Comparison of ENCODE assay signal across 8 cellular contexts in genomic region chr10:5891009-5891408, GRCh38. TPM values are rescaled to one million over a fixed set of nuclear protein-coding genes. Genes with fewer than 3 reads are reported as not detected.
A peak's percentile ranks its signal among the peaks of the same experiment; 100 is the strongest.
DNase-seq lines count a peak whose midpoint lies in the region; ATAC-seq, FAIRE-seq and TF ChIP-seq lines count a peak whose summit lies in the region.

No MANE protein-coding gene starts in this region.

- no peaks in the 10 kb centered on the region for H3K36me3 ChIP-seq in hepatocyte (replicated peaks; ENCODE audit: insufficient read depth, low read depth)
- H3K36me3 ChIP-seq in small intestine (ENCODE audit: control insufficient read depth in 2 of 2, insufficient read depth in 2 of 2, low read length in 2 of 2): peaks cover 2 to 3% of the 10 kb centered on the region in 2 donors

- ATAC-seq in activated CD8-positive, alpha-beta T cell treated with anti-CD3 and anti-CD28 coated beads for 36 hours: no peak
- no peak for ATAC-seq in HG02610 (IDR thresholded peaks at IDR 0.05; ENCODE audit: unreplicated experiment)

- H3K79me2 ChIP-seq in hepatocyte: peaks cover 78% of the 10 kb centered on the region

- peak overlapping the region; percentile 71 for H3K4me3 ChIP-seq in HFF-Myc (replicated peaks; ENCODE audit: low read depth, low read length)
- H3K4me3 ChIP-seq in hepatocyte: peak overlapping the region; percentile 48
- H3K4me3 ChIP-seq in small intestine (ENCODE audit: low read depth in 1 of 2, low read length in 2 of 2): peak overlapping the region in 1 of 2 donors; percentile 98

- no peaks in the 10 kb centered on the region for H3K27me3 Mint-ChIP-seq in activated CD8-positive, alpha-beta T cell treated with anti-CD3 and anti-CD28 coated beads for 36 hours

- CTCF ChIA-PET in activated CD8-positive, alpha-beta T cell treated with anti-CD3 and anti-CD28 coated beads for 36 hours (lab: Charles Lee): interaction anchor here (1.2 kb wide), 1 partner anchor 84 kb away, joined by 3 read pairs; no protein-coding TSS in a partner anchor

- H3K4me3 Mint-ChIP-seq in activated CD8-positive, alpha-beta T cell treated with anti-CD3 and anti-CD28 coated beads for 36 hours: peak overlapping the region; percentile 92

- peak overlapping the region; percentile 76 for H3K27ac Mint-ChIP-seq in activated CD8-positive, alpha-beta T cell treated with anti-CD3 and anti-CD28 coated beads for 36 hours

- POLR2A ChIA-PET in activated CD8-positive, alpha-beta T cell treated with anti-CD3 and anti-CD28 coated beads for 36 hours (lab: Charles Lee): interaction anchor here (0.5 to 3.9 kb wide), 3 partner anchors 35 to 77 kb away, joined by 3 to 18 read pairs (median 3); partner anchors contain the start of gene GDI2

- FAIRE-seq in small intestine (lab: Jason Lieb, UNC): no peak

- H2AFZ ChIP-seq in hepatocyte: peak overlapping the region; percentile 42

- WGBS in hepatocyte (ENCODE audit: low lambda C conversion rate, missing lambda C conversion rate): 66% methylated on average over 7 of the region's 7 CpGs
- whole genome bisulfite sequencing in small intestine, 3 donors: 20 to 56% (median 36%) methylated on average over 7 of the region's 7 CpGs

- H3K9me3 Mint-ChIP-seq in activated CD8-positive, alpha-beta T cell treated with anti-CD3 and anti-CD28 coated beads for 36 hours: no peaks in the 10 kb centered on the region

- intact Hi-C loops in activated CD8-positive, alpha-beta T cell treated with anti-CD3 and anti-CD28 coated beads for 36 hours (cut with micrococcal nuclease): no loop called here

- H3K27ac ChIP-seq in hepatocyte (peak overlapping the region; percentile 77), small intestine (ENCODE audit: low read depth in 1 of 2, low read length in 1 of 2) (peak overlapping the region; percentile 35 to 84)

- no peaks in the 10 kb centered on the region for H3K9me3 ChIP-seq in hepatocyte (ENCODE audit: low read depth)
- no peaks in the 10 kb centered on the region for H3K9me3 ChIP-seq in small intestine (ENCODE audit: control insufficient read depth, low read depth)

- TF ChIP-seq CTCF in HFF-Myc (IDR thresholded peaks at IDR 0.05; ENCODE audit: low read depth, low read length, missing control alignments) (no peak), hepatocyte (IDR thresholded peaks at IDR 0.05; ENCODE audit: poor library complexity) (no peak)
- no peak for TF ChIP-seq CTCF in activated CD8-positive, alpha-beta T cell treated with anti-CD3 and anti-CD28 coated beads for 36 hours (IDR thresholded peaks at IDR 0.05)

- H3K4me2 ChIP-seq in hepatocyte: peak overlapping the region; percentile 94

- no peaks in the 10 kb centered on the region for H3K9me2 ChIP-seq in hepatocyte (replicated peaks; ENCODE audit: insufficient read depth)

- peaks cover 28% of the 10 kb centered on the region for H4K20me1 ChIP-seq in hepatocyte (ENCODE audit: insufficient read depth, poor library complexity, severe bottlenecking)

- H3K27me3 ChIP-seq in hepatocyte (no peaks in the 10 kb centered on the region), small intestine (ENCODE audit: control insufficient read depth in 2 of 2, insufficient read depth in 2 of 2, low read length in 2 of 2) (no peaks in the 10 kb centered on the region)

- no peak for DNase-seq in HFF-Myc (ENCODE audit: extremely low read depth, low read depth)
- no peak for DNase-seq in activated CD8-positive, alpha-beta T cell treated with anti-CD3 and anti-CD28 coated beads for 36 hours
- no peak for DNase-seq in hepatocyte (ENCODE audit: low spot score)
- DNase-seq in small intestine: no peak
- no peak for DNase-seq in stimulated activated CD4-positive, alpha-beta T cell treated with anti-CD3 and anti-CD28 coated beads, Interleukin-4, amount 100 ng/mL, for 24 hours
- DNase-seq in nucleus accumbens (lab: John Stamatoyannopoulos, UW): no peak
- no peak for DNase-seq in SHP77 (lab: John Stamatoyannopoulos, UW)

- H3K4me1 ChIP-seq in hepatocyte (ENCODE audit: insufficient read depth) (peaks cover 19% of the 10 kb centered on the region), small intestine (ENCODE audit: control insufficient read depth in 2 of 2, insufficient read depth in 1 of 2, low read depth in 1 of 2, low read length in 1 of 2) (peaks cover 4 to 10% of the 10 kb centered on the region in 2 donors)

- H3K36me3 Mint-ChIP-seq in activated CD8-positive, alpha-beta T cell treated with anti-CD3 and anti-CD28 coated beads for 36 hours (ENCODE audit: low read depth): peaks cover 39% of the 10 kb centered on the region

- peaks cover 56% of the 10 kb centered on the region for H3K4me1 Mint-ChIP-seq in activated CD8-positive, alpha-beta T cell treated with anti-CD3 and anti-CD28 coated beads for 36 hours (ENCODE audit: low read depth)

RNA-seq across cellular contexts. Expression of gene FBH1, which starts 1.0 kb away (rescaled TPM):
- 10 to 100 TPM; 47.2 to 51.3 TPM for total RNA-seq in activated CD8-positive, alpha-beta T cell treated with anti-CD3 and anti-CD28 coated beads for 36 hours
- total RNA-seq in hepatocyte: 66.1 and 66.4 TPM in 2 replicates
- 72.9 and 80.3 TPM in 2 replicates for polyA plus RNA-seq in hepatocyte
- polyA plus RNA-seq in small intestine: 10 to 100 TPM; 38.8 to 89.9 (median 76.7) TPM

RNA-seq across cellular contexts. Expression of gene ANKRD16, which starts 1.3 kb away (rescaled TPM):
- 1 to 10 TPM; 7.5 to 7.8 TPM for total RNA-seq in activated CD8-positive, alpha-beta T cell treated with anti-CD3 and anti-CD28 coated beads for 36 hours
- 4.6 and 6.8 TPM in 2 replicates for total RNA-seq in hepatocyte
- polyA plus RNA-seq in hepatocyte: 11.5 and 15.7 TPM in 2 replicates
- 1 to 10 TPM; 3.2 to 7.4 (median 3.4) TPM for polyA plus RNA-seq in small intestine
